In genomic region chr5:154321546-154321945, GRCh38 we compare ENCODE assay signal across 31 cellular contexts.
"Had no signal": no experiment of that assay in that cellular context is flagged by ENCODE, and none has a peak within 500 bp of the region (broad histone marks: within the 10 kb centered on the region; RNA-seq: fewer than 3 reads in every experiment).

No MANE protein-coding gene starts in this region.

- H3K27ac ChIP-seq: neutrophil, ovary, parathyroid adenoma, psoas muscle, right lobe of liver, sigmoid colon, suprapubic skin, testis, tibial artery, transverse colon, upper lobe of right lung, uterus had no signal

- H3K27me3 ChIP-seq: neutrophil, ovary, right lobe of liver, sigmoid colon, suprapubic skin, testis, tibial artery, transverse colon, upper lobe of right lung, uterus had no signal

- H3K9me3 Mint-ChIP-seq: naive thymus-derived CD4-positive, alpha-beta T cell; natural killer cell; nephron progenitor cell; neural crest cell; stimulated activated memory B cell treated with anti-CD40 and anti-IgM and Interleukin-4, amounts not matched to agents 10 μg/mL and 1 μg/mL and 100 μg/mL, for 72 hours; stimulated activated naive CD8-positive, alpha-beta T cell treated with anti-CD3 and anti-CD28 coated beads, Interleukin-15, amount 100 ng/mL, for 72 hours; type B pancreatic cell had no signal

- ATAC-seq: naive thymus-derived CD4-positive, alpha-beta T cell; natural killer cell; psoas muscle; right cardiac atrium; right lobe of liver; stimulated activated memory B cell treated with anti-CD40 and anti-IgM and Interleukin-4, amounts not matched to agents 10 μg/mL and 1 μg/mL and 100 μg/mL, for 72 hours; stimulated activated naive CD8-positive, alpha-beta T cell treated with anti-CD3 and anti-CD28 coated beads, Interleukin-15, amount 100 ng/mL, for 72 hours; stimulated activated naive CD8-positive, alpha-beta T cell treated with anti-CD3 and anti-CD28 coated beads, Interleukin-15, Interleukin-2, amounts not matched to agents 100 U/mL and 50 U/mL, for 24 hours; upper lobe of right lung had no signal

- DNase-seq: naive thymus-derived CD4-positive, alpha-beta T cell; natural killer cell; nephron progenitor cell; nucleus accumbens; ovary; posterior cingulate gyrus; psoas muscle; right cardiac atrium; right lobe of liver; sigmoid colon; small intestine; stimulated activated CD4-positive, alpha-beta T cell treated with anti-CD3 and anti-CD28 coated beads, Interleukin-15, amount 100 ng/mL, for 24 hours; stimulated activated CD4-positive, alpha-beta T cell treated with anti-CD3 and anti-CD28 coated beads, Interleukin-2, amount 100 ng/mL, for 24 hours; stimulated activated CD4-positive, alpha-beta T cell treated with anti-CD3 and anti-CD28 coated beads, Interleukin-2, amount 100 ng/mL, for 48 hours; stimulated activated CD4-positive, alpha-beta T cell treated with anti-CD3 and anti-CD28 coated beads, Interleukin-4, amount 100 ng/mL, for 24 hours; stimulated activated naive CD4-positive, alpha-beta T cell; stimulated activated naive CD8-positive, alpha-beta T cell treated with anti-CD3 and anti-CD28 coated beads, Interleukin-15, amount 100 ng/mL, for 72 hours; stimulated activated naive CD8-positive, alpha-beta T cell treated with anti-CD3 and anti-CD28 coated beads, Interleukin-15, Interleukin-2, amounts not matched to agents 100 U/mL and 50 U/mL, for 24 hours; substantia nigra; testis; tibial artery; transverse colon; upper lobe of right lung; uterus had no signal

- H3K4me1 ChIP-seq: parathyroid adenoma, psoas muscle, right lobe of liver, transverse colon, upper lobe of right lung, uterus had no signal

- H3K9me3 ChIP-seq: neutrophil, ovary, psoas muscle, right lobe of liver, sigmoid colon, suprapubic skin, testis, tibial artery, transverse colon, upper lobe of right lung, uterus had no signal

- H3K27me3 Mint-ChIP-seq: naive thymus-derived CD4-positive, alpha-beta T cell; progenitor cell of endocrine pancreas; stimulated activated memory B cell treated with anti-CD40 and anti-IgM and Interleukin-4, amounts not matched to agents 10 μg/mL and 1 μg/mL and 100 μg/mL, for 72 hours; stimulated activated naive CD8-positive, alpha-beta T cell treated with anti-CD3 and anti-CD28 coated beads, Interleukin-15, amount 100 ng/mL, for 72 hours; type B pancreatic cell had no signal

- H3K36me3 Mint-ChIP-seq: natural killer cell, type B pancreatic cell had no signal

- H3K4me3 Mint-ChIP-seq: natural killer cell; nephron progenitor cell; neural crest cell; stimulated activated memory B cell treated with anti-CD40 and anti-IgM and Interleukin-4, amounts not matched to agents 10 μg/mL and 1 μg/mL and 100 μg/mL, for 72 hours; stimulated activated naive CD8-positive, alpha-beta T cell treated with anti-CD3 and anti-CD28 coated beads, Interleukin-15, amount 100 ng/mL, for 72 hours; type B pancreatic cell had no signal

- H3K36me3 ChIP-seq: ovary, right lobe of liver, suprapubic skin, transverse colon, uterus had no signal

- H3K4me3 ChIP-seq: ovary, psoas muscle, right lobe of liver, sigmoid colon, suprapubic skin, testis, tibial artery, transverse colon, upper lobe of right lung, uterus had no signal

- H3K27ac Mint-ChIP-seq: natural killer cell; nephron progenitor cell; progenitor cell of endocrine pancreas; stimulated activated memory B cell treated with anti-CD40 and anti-IgM and Interleukin-4, amounts not matched to agents 10 μg/mL and 1 μg/mL and 100 μg/mL, for 72 hours; type B pancreatic cell had no signal
